Comparison of ENCODE assay signal across 9 cellular contexts in the genomic region with DNA sequence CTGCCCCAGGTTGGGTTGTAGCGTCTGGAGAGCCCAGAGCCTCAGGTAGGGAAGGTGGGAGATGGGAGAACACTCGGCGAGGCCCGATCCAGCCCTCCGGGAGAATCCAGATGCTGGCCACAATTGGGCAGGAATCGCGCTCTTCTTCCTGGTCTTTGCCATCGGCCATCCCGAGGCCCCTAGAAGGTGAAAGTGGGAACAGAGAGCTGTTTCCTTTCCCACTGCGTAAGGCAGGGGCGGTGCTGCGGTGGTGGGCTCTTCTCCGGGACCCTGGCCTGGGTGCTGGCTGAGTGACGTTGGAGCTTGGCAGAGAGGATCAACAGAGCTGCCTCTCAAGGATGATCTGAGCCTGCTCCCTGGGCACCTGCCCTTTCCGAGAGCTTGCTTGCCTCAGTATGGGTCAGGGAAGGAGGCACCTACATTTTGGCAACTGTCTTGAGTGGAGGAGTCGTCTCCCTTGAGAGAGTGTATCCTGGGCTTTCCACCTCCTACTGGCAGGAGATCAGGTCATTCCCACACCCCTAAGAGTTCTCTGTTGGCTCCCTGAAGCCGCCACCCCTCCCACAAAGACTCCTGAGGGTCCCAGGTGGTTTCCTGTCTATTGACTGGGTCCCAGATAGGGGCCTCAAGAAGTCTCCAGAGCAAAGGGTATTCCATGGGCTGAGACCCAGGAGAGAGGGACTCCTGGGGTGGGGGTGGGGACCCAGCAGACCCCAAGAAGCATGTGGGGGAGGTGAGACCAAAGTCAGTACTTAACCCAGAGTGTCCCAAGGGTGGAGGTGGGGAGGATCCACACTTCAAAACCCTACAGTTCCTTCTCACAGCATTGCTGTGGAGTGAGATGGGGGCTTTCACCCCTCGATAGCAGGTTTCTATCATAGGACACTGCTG. TPM values are rescaled to one million over a fixed set of nuclear protein-coding genes. Genes with fewer than 3 reads are reported as not detected.
A peak's percentile ranks its signal among the peaks of the same experiment; 100 is the strongest.
DNase-seq lines count a peak whose midpoint lies in the region; ATAC-seq and TF ChIP-seq lines count a peak whose summit lies in the region.
"Had no signal": no experiment of that assay in that cellular context is flagged by ENCODE, and none has a peak within 500 bp of the region (broad histone marks: within the 10 kb centered on the region; RNA-seq: fewer than 3 reads in every experiment).

No MANE protein-coding gene starts in this region.

- H3K9me3 ChIP-seq in Karpas-422 (ENCODE audit: low read length): no peaks in the 10 kb centered on the region
- H3K9me3 ChIP-seq in mucosa of descending colon: no peaks in the 10 kb centered on the region

- H3K4me2 ChIP-seq in Karpas-422 (ENCODE audit: low read depth, low read length, poor library complexity, severe bottlenecking): peak overlapping the region; percentile 86

- intact Hi-C loops in mucosa of descending colon (cut with DNase I, micrococcal nuclease): loop anchor here in 1 of 2 donors (5.0 kb wide), 1 partner anchor 176 kb away; no protein-coding TSS in a partner anchor

- TF ChIP-seq CTCF in AG10803 (conservative IDR thresholded peaks at IDR 0.05; ENCODE audit: low read length) (no peak), cardiac fibroblast (IDR thresholded peaks at IDR 0.05; ENCODE audit: low read depth, low read length) (no peak), mucosa of descending colon (IDR thresholded peaks at IDR 0.05) (no peak)

- H2AFZ ChIP-seq in Karpas-422 (ENCODE audit: low read length): no peak overlapping the region

- peak overlapping the region; percentile 88 for H3K9ac ChIP-seq in Karpas-422 (ENCODE audit: low read length)

- H4K20me1 ChIP-seq in Karpas-422 (ENCODE audit: insufficient read depth, low read depth, low read length): peaks cover 52% of the 10 kb centered on the region

- peaks cover 64% of the 10 kb centered on the region for H3K79me2 ChIP-seq in Karpas-422 (ENCODE audit: low read length)

- ATAC-seq in mucosa of descending colon: no peak
- ATAC-seq in GM18519 (IDR thresholded peaks at IDR 0.05; ENCODE audit: low FRiP score, unreplicated experiment): no peak

- no peaks in the 10 kb centered on the region for H3K27me3 ChIP-seq in Karpas-422 (ENCODE audit: low read length)

- no peaks in the 10 kb centered on the region for H3K9me2 ChIP-seq in Karpas-422 (replicated peaks; ENCODE audit: insufficient read depth, low read length)

- peaks cover 12% of the 10 kb centered on the region; the same call in 1 of the 2 replicates for H3K36me3 ChIP-seq in Karpas-422 (ENCODE audit: insufficient read depth, low read length)
- peaks cover 4% of the 10 kb centered on the region for H3K36me3 ChIP-seq in mucosa of descending colon (ENCODE audit: low read depth)

- H3K4me1 ChIP-seq in Karpas-422 (ENCODE audit: low read length): peaks cover 51% of the 10 kb centered on the region
- peaks cover 45% of the 10 kb centered on the region for H3K4me1 ChIP-seq in mucosa of descending colon (ENCODE audit: low read depth)

- peak overlapping the region; percentile 95 for H3K4me3 ChIP-seq in AG10803 (ENCODE audit: low read length)
- peak overlapping the region; percentile 84 for H3K4me3 ChIP-seq in Karpas-422 (ENCODE audit: low read length)
- H3K4me3 ChIP-seq in cardiac fibroblast (replicated peaks in 1 of 2; ENCODE audit: low read depth in 2 of 2, low read length in 2 of 2): peak overlapping the region; percentile 94 to 95
- H3K4me3 ChIP-seq in mucosa of descending colon: peak overlapping the region; percentile 93

- H3K27ac ChIP-seq in Karpas-422 (ENCODE audit: low read length): peak overlapping the region; percentile 69

- DNase-seq in AG10803 (ENCODE audit: low read depth): peak; percentile 11
- peak; percentile 52 for DNase-seq in Karpas-422
- peak; percentile 36 to 37 for DNase-seq in cardiac fibroblast (ENCODE audit: low read depth in 2 of 2)
- peak in 2 of 3 donors; percentile 36 to 55 for DNase-seq in mucosa of descending colon
- DNase-seq in SW 1271 (lab: John Stamatoyannopoulos, UW): no peak
- DNase-seq in ecto neural progenitor cell (ENCODE audit: low spot score): no peak
- no peak for DNase-seq in activated CD4-positive, alpha-beta T cell treated with anti-CD3 and anti-CD28 coated beads for 48 hours

RNA-seq across cellular contexts. Expression of gene C15orf39, which starts 1.6 kb away (rescaled TPM):
- 11.3 and 17.5 TPM in 2 replicates for total RNA-seq in Karpas-422 (2014; rRNA removed; shearing (Covaris generic); ENCODE audit: low replicate concordance)
- total RNA-seq in mucosa of descending colon: 10 to 100 TPM; 22.2 to 32.5 (median 24.2) TPM

RNA-seq across cellular contexts. Expression of gene GOLGA6C, which starts 54.9 kb away (rescaled TPM):
- total RNA-seq in Karpas-422 (2014; rRNA removed; shearing (Covaris generic); ENCODE audit: low replicate concordance): not detected in 2 replicates
- total RNA-seq in mucosa of descending colon: not detected
- total RNA-seq: pulmonary artery endothelial cell had no signal

Comparison
In these comparisons a context has a peak if more than half of its experiments do, and no peak if none do; other contexts are left out.
1. DNase-seq: peak in AG10803 (single experiment), Karpas-422 (single experiment), cardiac fibroblast (2 of 2) and mucosa of descending colon (2 of 3); none in SW 1271 (0 of 2), ecto neural progenitor cell (single experiment) and activated CD4-positive, alpha-beta T cell treated with anti-CD3 and anti-CD28 coated beads for 48 hours (single experiment).
2. Peak in every context shown above with its lines, with median percentiles within 50 percentile points of each other: H3K4me3 ChIP-seq.